In the genomic region with DNA sequence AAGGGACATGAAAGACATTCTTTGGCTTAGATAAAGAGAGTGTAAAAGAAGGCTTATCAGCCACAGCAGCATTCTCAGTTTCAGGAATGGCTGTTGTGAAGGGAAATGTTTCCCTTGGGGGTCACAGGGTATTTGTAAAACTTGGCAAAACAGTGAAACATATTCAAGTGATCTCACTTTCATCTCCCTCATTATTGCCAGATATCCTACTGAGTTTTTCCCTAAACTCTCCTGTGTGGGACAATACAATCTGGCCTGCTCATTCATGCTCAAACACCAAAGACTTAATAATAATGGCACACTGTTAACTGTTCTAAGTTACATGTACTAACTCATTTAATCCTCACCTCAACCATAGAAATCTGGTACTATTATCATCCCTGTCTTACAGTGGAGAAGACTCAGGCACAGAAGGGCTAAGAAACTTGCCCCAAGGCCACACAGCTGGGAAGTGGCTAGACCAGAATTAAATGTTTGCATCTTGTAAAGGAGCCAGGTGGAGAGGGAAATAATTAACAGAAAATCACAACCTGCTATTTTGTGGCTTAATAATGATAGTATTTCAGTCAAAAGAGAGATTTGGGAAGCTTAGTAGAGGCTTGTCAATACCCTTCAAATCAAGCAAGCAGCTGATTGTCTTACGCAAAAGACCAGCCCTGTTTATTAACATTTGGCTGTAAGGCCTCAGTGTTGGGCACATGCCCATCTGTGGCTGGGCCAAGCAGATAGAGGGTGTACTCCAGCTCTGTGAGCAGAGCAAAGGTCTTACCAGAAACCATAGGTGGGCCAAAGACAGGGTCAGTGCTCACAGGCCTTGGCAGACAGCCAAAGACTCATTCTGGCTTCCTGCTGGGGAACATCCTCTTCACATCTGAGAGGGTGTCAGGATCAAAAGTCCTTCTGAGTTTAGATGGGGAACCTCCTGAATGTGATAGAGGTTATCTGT, we compare ENCODE assay signal across 12 cellular contexts. TPM values are rescaled to one million over a fixed set of nuclear protein-coding genes. Genes with fewer than 3 reads are reported as not detected.
DNase-seq lines count a peak whose midpoint lies in the region; ATAC-seq and TF ChIP-seq lines count a peak whose summit lies in the region.
"Had no signal": no experiment of that assay in that cellular context is flagged by ENCODE, and none has a peak within 500 bp of the region (broad histone marks: within the 10 kb centered on the region; RNA-seq: fewer than 3 reads in every experiment).

No MANE protein-coding gene starts in this region.

- WGBS in right lobe of liver (ENCODE audit: insufficient coverage, low coverage, low lambda C conversion rate, missing lambda C conversion rate): 0% methylated on average over 1 of the region's 1 CpG

- no peaks in the 10 kb centered on the region for H3K9me3 ChIP-seq in BLaER1
- H3K9me3 ChIP-seq in right lobe of liver: no peaks in the 10 kb centered on the region
- H3K9me3 ChIP-seq: sigmoid colon had no signal

- ATAC-seq in right lobe of liver: peak; percentile 89 to 99 (median 95)
- ATAC-seq in GM18520 (IDR thresholded peaks at IDR 0.05; ENCODE audit: unreplicated experiment): no peak
- ATAC-seq in activated naive CD8-positive, alpha-beta T cell treated with anti-CD3 and anti-CD28 coated beads, Interleukin-2, amount 50 U/mL, for 24 hours: no peak

- H3K36me3 ChIP-seq in BLaER1: no peaks in the 10 kb centered on the region
- H3K36me3 ChIP-seq in right lobe of liver: no peaks in the 10 kb centered on the region
- H3K36me3 ChIP-seq: sigmoid colon had no signal

- H3K27ac Mint-ChIP-seq in T-helper 2 cell treated with Interferon-gamma antibody and Interleukin-4, amounts not matched to agents 5 μg/mL and 100 μg/mL, for 36 hours: no peak overlapping the region
- no peak overlapping the region for H3K27ac Mint-ChIP-seq in activated naive CD8-positive, alpha-beta T cell treated with anti-CD3 and anti-CD28 coated beads, Interleukin-2, amount 50 U/mL, for 24 hours

- no peaks in the 10 kb centered on the region for H3K9me3 Mint-ChIP-seq in T-helper 2 cell treated with Interferon-gamma antibody and Interleukin-4, amounts not matched to agents 5 μg/mL and 100 μg/mL, for 36 hours
- H3K9me3 Mint-ChIP-seq in activated naive CD8-positive, alpha-beta T cell treated with anti-CD3 and anti-CD28 coated beads, Interleukin-2, amount 50 U/mL, for 24 hours: no peaks in the 10 kb centered on the region

- no peak for TF ChIP-seq POLR2A in right lobe of liver (IDR thresholded peaks at IDR 0.05)

- H3K27me3 ChIP-seq in BLaER1 (no peaks in the 10 kb centered on the region), right lobe of liver (no peaks in the 10 kb centered on the region)
- H3K27me3 ChIP-seq: sigmoid colon had no signal

- peaks cover 21% of the 10 kb centered on the region for H3K4me1 ChIP-seq in BLaER1
- peaks cover 0 to 10% (median 3%) of the 10 kb centered on the region in 4 donors for H3K4me1 ChIP-seq in right lobe of liver

- H3K27ac ChIP-seq in BLaER1 (no peak overlapping the region), right lobe of liver (peak overlapping the region in 2 of 3 donors; percentile 60 to 65)

- H3K4me2 ChIP-seq in BLaER1: peak overlapping the region; percentile 43; the same call in 1 of the 2 replicates

- no peak overlapping the region for H3K4me3 Mint-ChIP-seq in T-helper 2 cell treated with Interferon-gamma antibody and Interleukin-4, amounts not matched to agents 5 μg/mL and 100 μg/mL, for 36 hours
- no peak overlapping the region for H3K4me3 Mint-ChIP-seq in activated naive CD8-positive, alpha-beta T cell treated with anti-CD3 and anti-CD28 coated beads, Interleukin-2, amount 50 U/mL, for 24 hours

- peaks cover 8% of the 10 kb centered on the region for H3K27me3 Mint-ChIP-seq in T-helper 2 cell treated with Interferon-gamma antibody and Interleukin-4, amounts not matched to agents 5 μg/mL and 100 μg/mL, for 36 hours (ENCODE audit: low read depth)
- H3K27me3 Mint-ChIP-seq in activated naive CD8-positive, alpha-beta T cell treated with anti-CD3 and anti-CD28 coated beads, Interleukin-2, amount 50 U/mL, for 24 hours: peaks cover 3% of the 10 kb centered on the region

- no peaks in the 10 kb centered on the region for H3K4me1 Mint-ChIP-seq in T-helper 2 cell treated with Interferon-gamma antibody and Interleukin-4, amounts not matched to agents 5 μg/mL and 100 μg/mL, for 36 hours (ENCODE audit: low read depth)
- no peaks in the 10 kb centered on the region for H3K4me1 Mint-ChIP-seq in activated naive CD8-positive, alpha-beta T cell treated with anti-CD3 and anti-CD28 coated beads, Interleukin-2, amount 50 U/mL, for 24 hours

- no peaks in the 10 kb centered on the region for H3K36me3 Mint-ChIP-seq in T-helper 2 cell treated with Interferon-gamma antibody and Interleukin-4, amounts not matched to agents 5 μg/mL and 100 μg/mL, for 36 hours (ENCODE audit: low read depth)
- no peaks in the 10 kb centered on the region for H3K36me3 Mint-ChIP-seq in activated naive CD8-positive, alpha-beta T cell treated with anti-CD3 and anti-CD28 coated beads, Interleukin-2, amount 50 U/mL, for 24 hours (ENCODE audit: low read depth)

- peak; percentile 35 for DNase-seq in NCI-H1092 (lab: John Stamatoyannopoulos, UW)
- DNase-seq in brain pericyte (ENCODE audit: low read depth, low spot score): peak; percentile 27
- peak; percentile 75 to 89 (median 86) for DNase-seq in right lobe of liver
- DNase-seq in T-helper 2 cell treated with Interferon-gamma antibody and Interleukin-4, amounts not matched to agents 5 μg/mL and 100 μg/mL, for 36 hours (ENCODE audit: low spot score): no peak
- no peak for DNase-seq in foreskin fibroblast
- DNase-seq in activated naive CD8-positive, alpha-beta T cell treated with anti-CD3 and anti-CD28 coated beads, Interleukin-2, amount 50 U/mL, for 24 hours: no peak
- DNase-seq: activated T-cell treated with anti-CD3 and anti-CD28 coated beads for 4 hours, sigmoid colon had no signal

- intact Hi-C loops in right lobe of liver (cut with DNase I): loop anchor here in 1 of 2 donors (10.0 kb wide), 1 partner anchor 1216 kb away; no protein-coding TSS in a partner anchor

- no peak overlapping the region for H3K9ac ChIP-seq in BLaER1

- no peaks in the 10 kb centered on the region for H4K20me1 ChIP-seq in BLaER1

- no peak for TF ChIP-seq CTCF in right lobe of liver (IDR thresholded peaks at IDR 0.05)
- no peak for TF ChIP-seq CTCF in foreskin fibroblast (IDR thresholded peaks at IDR 0.05; ENCODE audit: low read depth, low read length)

- H3K4me3 ChIP-seq in BLaER1: no peak overlapping the region
- no peak overlapping the region for H3K4me3 ChIP-seq in right lobe of liver
- no peak overlapping the region for H3K4me3 ChIP-seq in foreskin fibroblast (ENCODE audit: low read depth in 1 of 2, low read length in 2 of 2)
- H3K4me3 ChIP-seq: sigmoid colon had no signal

RNA-seq across cellular contexts. Expression of a gene that starts 17.3 kb away (rescaled TPM):
- 1 to 10 TPM in 1 of 6 experiments, under 1 TPM in 4, not detected in 1; 0.32 to 1.1 (median 0.56) TPM for total RNA-seq in right lobe of liver
- total RNA-seq: bronchial epithelial cell, fibroblast of villous mesenchyme had no signal

Comparison
In these comparisons a context has a peak if more than half of its experiments do, and no peak if none do; other contexts are left out.
1. DNase-seq: peak in NCI-H1092 (single experiment), brain pericyte (single experiment) and right lobe of liver (3 of 3); none in T-helper 2 cell treated with Interferon-gamma antibody and Interleukin-4, amounts not matched to agents 5 μg/mL and 100 μg/mL, for 36 hours (single experiment), foreskin fibroblast (0 of 2) and activated naive CD8-positive, alpha-beta T cell treated with anti-CD3 and anti-CD28 coated beads, Interleukin-2, amount 50 U/mL, for 24 hours (single experiment).
2. ATAC-seq: peak in right lobe of liver (4 of 4); none in GM18520 (single experiment) and activated naive CD8-positive, alpha-beta T cell treated with anti-CD3 and anti-CD28 coated beads, Interleukin-2, amount 50 U/mL, for 24 hours (single experiment).